In the genomic region with DNA sequence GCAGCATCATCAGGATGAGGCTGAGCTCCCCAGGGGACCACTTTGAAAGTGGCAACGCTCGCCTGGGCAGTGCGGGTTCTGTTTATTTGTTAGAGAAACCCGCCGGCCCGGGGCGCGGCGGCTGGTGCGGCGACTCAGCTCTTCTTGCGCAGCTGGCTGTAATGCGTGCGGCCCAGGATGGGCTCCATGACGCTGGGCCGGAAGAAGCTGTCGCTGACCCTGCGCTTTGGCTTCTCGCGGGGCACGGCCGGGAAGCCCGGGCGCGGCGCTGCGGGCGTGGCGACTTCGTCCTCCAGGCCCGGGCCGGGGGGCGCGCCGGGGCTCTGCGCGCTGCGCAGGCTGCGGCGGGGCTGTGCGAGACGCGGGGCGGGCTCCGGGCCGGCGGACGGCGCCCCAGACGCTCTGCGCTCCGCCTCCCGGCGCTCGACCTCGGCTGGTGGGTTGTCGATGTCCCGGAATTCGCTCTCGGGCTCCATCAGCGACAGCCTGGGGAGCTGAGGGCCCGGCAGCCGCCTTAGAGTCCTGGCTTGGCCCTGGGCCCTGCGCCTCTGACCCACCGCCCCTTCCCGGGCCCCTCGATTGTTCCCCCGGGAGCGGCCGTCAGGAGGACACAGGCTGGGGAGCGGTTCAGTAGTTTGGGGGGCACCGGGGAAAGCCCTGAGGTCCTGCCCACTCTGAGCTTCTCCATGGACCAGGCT, we compare ENCODE assay signal across 8 cellular contexts. TPM values are rescaled to one million over a fixed set of nuclear protein-coding genes. Genes with fewer than 3 reads are reported as not detected.
A peak's percentile ranks its signal among the peaks of the same experiment; 100 is the strongest.
DNase-seq lines count a peak whose midpoint lies in the region; ATAC-seq lines count a peak whose summit lies in the region.

No MANE protein-coding gene starts in this region.

- peak overlapping the region; percentile 67 for H3K9ac ChIP-seq in ES-I3 (ENCODE audit: low read depth, low read length)
- no peak overlapping the region for H3K9ac ChIP-seq in iPS-18a (ENCODE audit: low read length)

- ATAC-seq in GM21737 (IDR thresholded peaks at IDR 0.05; ENCODE audit: unreplicated experiment), result no peak

- H3K4me3 ChIP-seq in iPS-18a (ENCODE audit: low read length) (peak overlapping the region; percentile 44), skin epidermis (peak overlapping the region; percentile 13 to 40 (median 32))

- H3K27ac ChIP-seq in iPS-18a (ENCODE audit: low read length), result no peak overlapping the region
- peak overlapping the region in 20 of 21 experiments; percentile 16 to 93 (median 74) for H3K27ac ChIP-seq in skin epidermis

- DNase-seq in LHCN-M2 (ENCODE audit: low read depth) (peak; percentile 56), astrocyte of the hippocampus (ENCODE audit: low read depth, low spot score) (peak; percentile 71), NCI-H1048 (lab: John Stamatoyannopoulos, UW) (no peak), SKM-1 (lab: John Stamatoyannopoulos, UW; ENCODE audit: unreplicated experiment) (no peak)

- H3K9me3 ChIP-seq in ES-I3 (ENCODE audit: control insufficient read depth, insufficient read depth, low read length) (no peaks in the 10 kb centered on the region), iPS-18a (ENCODE audit: control insufficient read depth, low read depth, low read length) (no peaks in the 10 kb centered on the region)

- H3K4me1 ChIP-seq in ES-I3 (ENCODE audit: insufficient read depth, low read length) (peaks cover 18% of the 10 kb centered on the region), iPS-18a (ENCODE audit: control insufficient read depth, low read depth, low read length) (no peaks in the 10 kb centered on the region)

- H3K36me3 ChIP-seq in ES-I3 (ENCODE audit: insufficient read depth, low read length), result no peaks in the 10 kb centered on the region
- H3K36me3 ChIP-seq in iPS-18a (ENCODE audit: control insufficient read depth, low read depth, low read length), result no peaks in the 10 kb centered on the region

- peaks cover 31% of the 10 kb centered on the region for H3K27me3 ChIP-seq in iPS-18a (ENCODE audit: control insufficient read depth, insufficient read depth, low read length)

RNA-seq across cellular contexts. Expression of gene KIF7, which starts 10.3 kb away (rescaled TPM):
- 11.1 and 14.1 TPM in 2 replicates for total RNA-seq in LHCN-M2 (2014; rRNA removed)
- 8.0 TPM for polyA plus RNA-seq in LHCN-M2 (2012)

RNA-seq across cellular contexts. Expression of gene PLIN1, which starts 13.6 kb away (rescaled TPM):
- 0.06 TPM in 1 of 2 replicates, not detected in the other for total RNA-seq in LHCN-M2 (2014; rRNA removed)
- polyA plus RNA-seq in LHCN-M2 (2012), result 0.04 TPM

RNA-seq across cellular contexts. Expression of gene PEX11A, which starts 25.0 kb away (rescaled TPM):
- 3.5 and 6.0 TPM in 2 replicates for total RNA-seq in LHCN-M2 (2014; rRNA removed)
- polyA plus RNA-seq in LHCN-M2 (2012), result 3.6 TPM

RNA-seq across cellular contexts. Expression of gene WDR93, which starts 25.0 kb away (rescaled TPM):
- not detected in 2 replicates for total RNA-seq in LHCN-M2 (2014; rRNA removed)
- 0.04 TPM for polyA plus RNA-seq in LHCN-M2 (2012)

Comparison
In these comparisons a context has a peak if more than half of its experiments do, and no peak if none do; other contexts are left out.
1. DNase-seq: peak in LHCN-M2 (single experiment) and astrocyte of the hippocampus (single experiment); none in NCI-H1048 (single experiment) and SKM-1 (single experiment).